In the genomic region with DNA sequence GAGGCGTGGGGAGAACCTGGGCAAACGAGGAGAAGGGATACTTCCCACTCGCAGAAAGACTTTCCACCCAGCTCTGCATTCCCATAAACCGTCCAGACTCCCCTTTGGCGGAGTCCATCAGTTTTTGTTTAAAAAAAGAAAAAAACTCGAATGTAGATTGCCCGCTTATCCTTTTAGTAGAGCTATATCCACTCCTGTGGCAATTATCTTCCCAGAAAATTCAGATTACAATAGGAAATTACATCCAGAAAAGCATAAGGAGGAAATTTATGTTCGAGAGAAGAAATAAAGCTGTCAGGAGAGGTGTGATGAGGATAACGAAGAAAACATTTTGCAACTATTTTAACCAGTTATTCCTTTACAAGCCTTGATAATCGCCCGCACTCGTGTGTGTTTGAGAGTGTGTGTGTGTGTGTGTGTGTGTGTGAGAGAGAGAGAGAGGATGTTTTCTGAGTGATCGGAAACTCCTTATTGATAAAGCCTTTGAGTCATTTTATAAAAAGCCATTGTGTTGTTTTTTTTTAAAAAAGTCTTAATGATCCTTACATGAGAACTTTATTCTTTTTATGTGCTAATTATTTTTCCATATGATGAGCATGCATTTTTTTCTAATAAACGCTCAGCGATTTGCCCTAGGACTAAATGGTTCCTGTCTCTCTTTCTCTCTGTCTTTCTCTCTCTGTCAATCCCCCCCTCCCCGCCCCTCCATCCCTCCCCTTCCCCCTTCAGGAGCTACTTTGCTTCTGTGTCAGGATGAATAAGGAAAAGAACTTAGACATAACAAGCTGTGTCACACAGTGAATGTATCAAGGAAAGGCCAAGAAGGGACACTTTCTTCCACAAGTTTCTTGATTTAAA, we compare ENCODE assay signal across 2 cellular contexts.
TF ChIP-seq lines count a peak whose summit lies in the region.

No MANE protein-coding gene starts in this region.

TF ChIP-seq in A549, 52 proteins besides CTCF, POLR2A, EP300 and RAD21 (continued from another document):
- no peak for TF ChIP-seq EHMT2 (IDR thresholded peaks at IDR 0.05; ENCODE audit: low read depth)
- TF ChIP-seq RNF2 (IDR thresholded peaks at IDR 0.05; ENCODE audit: borderline replicate concordance, low read depth) = no peak; the same call in 1 of the 2 replicates
- TF ChIP-seq, protein P1, sequence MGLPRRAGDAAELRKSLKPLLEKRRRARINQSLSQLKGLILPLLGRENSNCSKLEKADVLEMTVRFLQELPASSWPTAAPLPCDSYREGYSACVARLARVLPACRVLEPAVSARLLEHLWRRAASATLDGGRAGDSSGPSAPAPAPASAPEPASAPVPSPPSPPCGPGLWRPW (IDR thresholded peaks at IDR 0.05) = no peak
- TF ChIP-seq HMGXB4 (CRISPR knock-in tag; IDR thresholded peaks at IDR 0.05; ENCODE audit: borderline replicate concordance) = peak; percentile 28; the same call in 1 of the 2 replicates
- TF ChIP-seq FOSB (CRISPR knock-in tag; IDR thresholded peaks at IDR 0.05) = no peak

TF ChIP-seq in HCT116, 20 proteins besides CTCF, POLR2A, EP300 and RAD21 (continued from another document):
- TF ChIP-seq SP1 (IDR thresholded peaks at IDR 0.05; ENCODE audit: low read depth) (0 out of 2 replicates have a peak, but pooled peaks have one; percentile 13), ZNF274 (IDR thresholded peaks at IDR 0.05; ENCODE audit: low read depth, low read length) (no peak), POLR2AphosphoS5 (IDR thresholded peaks at IDR 0.05; ENCODE audit: low read depth, low read length) (no peak), EZH2phosphoT487 (IDR thresholded peaks at IDR 0.05; ENCODE audit: borderline replicate concordance) (no peak), CBX3 (IDR thresholded peaks at IDR 0.05; ENCODE audit: low read depth) (0 out of 2 replicates have a peak, but pooled peaks have one; percentile 27), ATF3 (IDR thresholded peaks at IDR 0.05) (no peak), SIN3A (IDR thresholded peaks at IDR 0.05; ENCODE audit: low read depth) (no peak), EZH2 (IDR thresholded peaks at IDR 0.05) (no peak), ZFX (IDR thresholded peaks at IDR 0.05) (no peak)
- TF ChIP-seq, protein P2, sequence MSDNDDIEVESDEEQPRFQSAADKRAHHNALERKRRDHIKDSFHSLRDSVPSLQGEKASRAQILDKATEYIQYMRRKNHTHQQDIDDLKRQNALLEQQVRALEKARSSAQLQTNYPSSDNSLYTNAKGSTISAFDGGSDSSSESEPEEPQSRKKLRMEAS (IDR thresholded peaks at IDR 0.05) = peak; percentile 29; the same call in 1 of the 2 replicates
- TF ChIP-seq, protein P3, sequence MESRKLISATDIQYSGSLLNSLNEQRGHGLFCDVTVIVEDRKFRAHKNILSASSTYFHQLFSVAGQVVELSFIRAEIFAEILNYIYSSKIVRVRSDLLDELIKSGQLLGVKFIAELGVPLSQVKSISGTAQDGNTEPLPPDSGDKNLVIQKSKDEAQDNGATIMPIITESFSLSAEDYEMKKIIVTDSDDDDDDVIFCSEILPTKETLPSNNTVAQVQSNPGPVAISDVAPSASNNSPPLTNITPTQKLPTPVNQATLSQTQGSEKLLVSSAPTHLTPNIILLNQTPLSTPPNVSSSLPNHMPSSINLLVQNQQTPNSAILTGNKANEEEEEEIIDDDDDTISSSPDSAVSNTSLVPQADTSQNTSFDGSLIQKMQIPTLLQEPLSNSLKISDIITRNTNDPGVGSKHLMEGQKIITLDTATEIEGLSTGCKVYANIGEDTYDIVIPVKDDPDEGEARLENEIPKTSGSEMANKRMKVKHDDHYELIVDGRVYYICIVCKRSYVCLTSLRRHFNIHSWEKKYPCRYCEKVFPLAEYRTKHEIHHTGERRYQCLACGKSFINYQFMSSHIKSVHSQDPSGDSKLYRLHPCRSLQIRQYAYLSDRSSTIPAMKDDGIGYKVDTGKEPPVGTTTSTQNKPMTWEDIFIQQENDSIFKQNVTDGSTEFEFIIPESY (IDR thresholded peaks at IDR 0.05; ENCODE audit: extremely low read depth, insufficient replicate concordance, low read length) = no peak
TF ChIP-seq in HCT116: peak in this region for 3.
